15 cellular contexts compared by ENCODE assay signal in genomic region chr15:68802373-68802772, GRCh38.
"Had no signal": no experiment of that assay in that cellular context is flagged by ENCODE, and none has a peak within 500 bp of the region (broad histone marks: within the 10 kb centered on the region; RNA-seq: fewer than 3 reads in every experiment).

No MANE protein-coding gene starts in this region.

- DNase-seq: activated B cell treated with CpG ODN at 0.5 μM for 24 hours; activated CD4-positive, alpha-beta T cell treated with anti-CD3 and anti-CD28 coated beads, Interleukin-2, amount 10 ng/mL, durations not matched to agents 24 days and 14 days; activated gamma-delta T cell; colonic mucosa; effector CD4-positive, alpha-beta T cell; gastrocnemius medialis; islet precursor cell; left lung; T-helper 17 cell had no signal

- H3K36me3 Mint-ChIP-seq: mesothelial cell of epicardium had no signal

- H3K4me3 Mint-ChIP-seq: activated B cell treated with CpG ODN at 0.5 μM for 24 hours; activated CD4-positive, alpha-beta T cell treated with anti-CD3 and anti-CD28 coated beads, Interleukin-2, amount 10 ng/mL, durations not matched to agents 24 days and 14 days; activated T-cell treated with anti-CD3 and anti-CD28 coated beads, Interleukin-2, amount 50 U/mL, for 24 hours; mesothelial cell of epicardium; T-helper 17 cell had no signal

- H3K27ac Mint-ChIP-seq: activated B cell treated with CpG ODN at 0.5 μM for 24 hours, mesothelial cell of epicardium had no signal

- H3K9me3 Mint-ChIP-seq: activated B cell treated with CpG ODN at 0.5 μM for 24 hours; activated CD4-positive, alpha-beta T cell treated with anti-CD3 and anti-CD28 coated beads, Interleukin-2, amount 10 ng/mL, durations not matched to agents 24 days and 14 days; activated T-cell treated with anti-CD3 and anti-CD28 coated beads, Interleukin-2, amount 50 U/mL, for 24 hours; mesothelial cell of epicardium had no signal

- H3K27ac ChIP-seq: ascending aorta, colonic mucosa, gastrocnemius medialis, left lung, parathyroid adenoma, tibial nerve, vagina had no signal

- ATAC-seq: gastrocnemius medialis, left lung, T-helper 17 cell had no signal

- H3K27me3 Mint-ChIP-seq: activated B cell treated with CpG ODN at 0.5 μM for 24 hours; activated CD4-positive, alpha-beta T cell treated with anti-CD3 and anti-CD28 coated beads, Interleukin-2, amount 10 ng/mL, durations not matched to agents 24 days and 14 days; activated T-cell treated with anti-CD3 and anti-CD28 coated beads, Interleukin-2, amount 50 U/mL, for 24 hours; T-helper 17 cell had no signal
